ENCODE assay signal across 8 cellular contexts in genomic region chr15:57591237-57591821, GRCh38. TPM values are rescaled to one million over a fixed set of nuclear protein-coding genes. Genes with fewer than 3 reads are reported as not detected.
DNase-seq lines count a peak whose midpoint lies in the region; ATAC-seq and TF ChIP-seq lines count a peak whose summit lies in the region.

No MANE protein-coding gene starts in this region.

- H3K4me2 ChIP-seq in OCI-LY3 (ENCODE audit: low read length) = peak overlapping the region; percentile 65

- no peaks in the 10 kb centered on the region for H3K9me3 Mint-ChIP-seq in endothelial cell (ENCODE audit: unreplicated experiment)
- H3K9me3 Mint-ChIP-seq in neural crest cell = peaks cover 3% of the 10 kb centered on the region

- H3K9me3 ChIP-seq in OCI-LY3 (ENCODE audit: insufficient read depth, low read length) = peaks cover 2% of the 10 kb centered on the region; the same call in 1 of the 2 replicates

- no peak overlapping the region for H3K27ac Mint-ChIP-seq in endothelial cell (ENCODE audit: unreplicated experiment)
- H3K27ac Mint-ChIP-seq in neural crest cell (ENCODE audit: unreplicated experiment) = no peak overlapping the region

- no peak overlapping the region for H2AFZ ChIP-seq in OCI-LY3 (ENCODE audit: low read depth, low read length)

- H3K9ac ChIP-seq in OCI-LY3 (ENCODE audit: low read length) = peak overlapping the region; percentile 28; the same call in 1 of the 2 replicates

- TF ChIP-seq CTCF in AG10803 (conservative IDR thresholded peaks at IDR 0.05; ENCODE audit: low read length) = no peak
- no peak for TF ChIP-seq CTCF in OCI-LY3 (IDR thresholded peaks at IDR 0.05; ENCODE audit: low read depth, low read length)
- no peak for TF ChIP-seq CTCF in endothelial cell (IDR thresholded peaks at IDR 0.05; ENCODE audit: unreplicated experiment)
- no peak for TF ChIP-seq CTCF in neural crest cell (conservative IDR thresholded peaks at IDR 0.05)

- H3K4me3 ChIP-seq in AG10803 (ENCODE audit: low read length) (peak overlapping the region; percentile 44), OCI-LY3 (ENCODE audit: low read length) (peak overlapping the region; percentile 72)

- peak overlapping the region; percentile 91 for H3K4me3 Mint-ChIP-seq in endothelial cell (ENCODE audit: unreplicated experiment)
- peak overlapping the region; percentile 71 for H3K4me3 Mint-ChIP-seq in neural crest cell

- H3K27me3 Mint-ChIP-seq in endothelial cell (ENCODE audit: unreplicated experiment) = peaks cover 3% of the 10 kb centered on the region
- H3K27me3 Mint-ChIP-seq in neural crest cell (ENCODE audit: low read depth) = peaks cover 65% of the 10 kb centered on the region

- no peak for ATAC-seq in GM19463 (IDR thresholded peaks at IDR 0.05; ENCODE audit: unreplicated experiment)
- no peak for ATAC-seq in GM18868 (IDR thresholded peaks at IDR 0.05; ENCODE audit: unreplicated experiment)

- H3K27ac ChIP-seq in OCI-LY3 (ENCODE audit: low read length) = no peak overlapping the region

- DNase-seq in AG10803 (ENCODE audit: low read depth) (no peak), endothelial cell (ENCODE audit: low spot score) (no peak), neural crest cell (ENCODE audit: low read depth, low spot score) (no peak), cerebellar nuclear complex (lab: John Stamatoyannopoulos, UW) (no peak), DMS114 treated with DMSO at 0.1 percent for 48 hours (lab: John Stamatoyannopoulos, UW; ENCODE audit: unreplicated experiment) (no peak)

- H3K27me3 ChIP-seq in OCI-LY3 (ENCODE audit: low read depth, low read length) = no peaks in the 10 kb centered on the region

- H3K36me3 Mint-ChIP-seq in endothelial cell (ENCODE audit: low read depth, unreplicated experiment) (peaks cover 12% of the 10 kb centered on the region), neural crest cell (ENCODE audit: low read depth) (no peaks in the 10 kb centered on the region)

- peaks cover 38% of the 10 kb centered on the region for H3K4me1 ChIP-seq in OCI-LY3 (ENCODE audit: low read length)

- H3K4me1 Mint-ChIP-seq in endothelial cell (ENCODE audit: unreplicated experiment) (peaks cover 54% of the 10 kb centered on the region), neural crest cell (no peaks in the 10 kb centered on the region)

- no peaks in the 10 kb centered on the region for H3K36me3 ChIP-seq in OCI-LY3 (replicated peaks; ENCODE audit: low read depth, low read length)

- H4K20me1 ChIP-seq in OCI-LY3 (ENCODE audit: insufficient read depth, low read length) = no peaks in the 10 kb centered on the region

- no peaks in the 10 kb centered on the region for H3K79me2 ChIP-seq in OCI-LY3 (ENCODE audit: low read length)

RNA-seq across cellular contexts. Expression of gene MYZAP, which starts 0.4 kb away (rescaled TPM):
- total RNA-seq in endothelial cell (ENCODE audit: unreplicated experiment) (55.3 TPM), neural crest cell (0.28 TPM in 1 of 2 replicates, not detected in the other)

Comparison
In these comparisons a context has a peak if more than half of its experiments do, and no peak if none do; other contexts are left out.
1. RNA of gene MYZAP, which starts 0.4 kb away (total RNA-seq): 55.3 TPM in endothelial cell (single experiment); 0.28 TPM in neural crest cell; every median in the first group is over 10 times any median in the second.